In the genomic region with DNA sequence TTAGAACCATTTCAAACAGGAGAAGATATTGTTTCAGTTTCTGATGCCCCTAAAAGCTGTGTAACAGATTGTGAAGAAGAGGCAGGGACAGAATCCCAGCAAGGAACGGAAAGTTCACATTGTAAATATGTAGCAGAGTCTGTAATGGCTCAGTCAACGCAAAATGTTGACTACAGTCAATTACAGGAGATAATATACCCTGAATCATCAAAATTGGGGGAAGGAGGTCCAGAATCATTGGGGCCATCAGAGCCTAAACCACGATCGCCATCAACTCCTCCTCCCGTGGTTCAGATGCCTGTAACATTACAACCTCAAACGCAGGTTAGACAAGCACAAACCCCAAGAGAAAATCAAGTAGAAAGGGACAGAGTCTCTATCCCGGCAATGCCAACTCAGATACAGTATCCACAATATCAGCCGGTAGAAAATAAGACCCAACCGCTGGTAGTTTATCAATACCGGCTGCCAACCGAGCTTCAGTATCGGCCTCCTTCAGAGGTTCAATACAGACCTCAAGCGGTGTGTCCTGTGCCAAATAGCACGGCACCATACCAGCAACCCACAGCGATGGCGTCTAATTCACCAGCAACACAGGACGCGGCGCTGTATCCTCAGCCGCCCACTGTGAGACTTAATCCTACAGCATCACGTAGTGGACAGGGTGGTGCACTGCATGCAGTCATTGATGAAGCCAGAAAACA, we compare ENCODE assay signal across 8 cellular contexts. TPM values are rescaled to one million over a fixed set of nuclear protein-coding genes. Genes with fewer than 3 reads are reported as not detected.
DNase-seq lines count a peak whose midpoint lies in the region; TF ChIP-seq lines count a peak whose summit lies in the region.

No MANE protein-coding gene starts in this region.

- no peaks in the 10 kb centered on the region for H3K27me3 Mint-ChIP-seq in activated naive CD4-positive, alpha-beta T cell treated with anti-CD3 and anti-CD28 coated beads for 36 hours (ENCODE audit: low read depth)

- no peak overlapping the region for H3K4me3 ChIP-seq in MG63
- peak overlapping the region in 3 of 4 donors; percentile 7 to 25 (median 24) for H3K4me3 ChIP-seq in tibial nerve

- H3K27ac Mint-ChIP-seq in activated naive CD4-positive, alpha-beta T cell treated with anti-CD3 and anti-CD28 coated beads for 36 hours: no peak overlapping the region

- H3K4me1 ChIP-seq in tibial nerve: peaks cover 0 to 44% (median 7%) of the 10 kb centered on the region in 4 donors

- peak overlapping the region; percentile 22 for H3K4me3 Mint-ChIP-seq in activated naive CD4-positive, alpha-beta T cell treated with anti-CD3 and anti-CD28 coated beads for 36 hours

- intact Hi-C loops in activated naive CD4-positive, alpha-beta T cell treated with anti-CD3 and anti-CD28 coated beads for 36 hours (cut with micrococcal nuclease): loop anchor here (1.0 to 10.0 kb wide), 4 partner anchors 137 to 364 kb away; no protein-coding TSS in a partner anchor

- WGBS in tibial nerve, 2 donors: 23 to 25% methylated on average over 21 of the region's 21 CpGs

- TF ChIP-seq EP300 in tibial nerve (IDR thresholded peaks at IDR 0.05): peak in 1 of 2 donors; percentile 49

- TF ChIP-seq CTCF in tibial nerve (IDR thresholded peaks at IDR 0.05): peak; percentile 88 to 96 (median 90)

- TF ChIP-seq POLR2A in tibial nerve (IDR thresholded peaks at IDR 0.05): no peak

- CTCF ChIA-PET in activated naive CD4-positive, alpha-beta T cell treated with anti-CD3 and anti-CD28 coated beads for 36 hours (lab: Charles Lee): interaction anchor here (0.9 to 1.3 kb wide), 5 partner anchors 10 to 311 kb away, joined by 3 to 4 read pairs (median 3); no protein-coding TSS in a partner anchor

- H3K9me3 ChIP-seq in MG63 (no peaks in the 10 kb centered on the region), tibial nerve (no peaks in the 10 kb centered on the region)

- peaks cover 9% of the 10 kb centered on the region for H3K4me1 Mint-ChIP-seq in activated naive CD4-positive, alpha-beta T cell treated with anti-CD3 and anti-CD28 coated beads for 36 hours (ENCODE audit: low read depth)

- in situ Hi-C loops in SK-MEL-5 (cut with HindIII; ENCODE audit: low pct_unique_long_range_greater_than_20kb, low sequenced_read_pairs): no loop called here

- H3K36me3 ChIP-seq in MG63 (no peaks in the 10 kb centered on the region), tibial nerve (no peaks in the 10 kb centered on the region)

- peak overlapping the region; percentile 25 to 77 (median 44) for H3K27ac ChIP-seq in tibial nerve

- no peaks in the 10 kb centered on the region for H3K9me3 Mint-ChIP-seq in activated naive CD4-positive, alpha-beta T cell treated with anti-CD3 and anti-CD28 coated beads for 36 hours

- DNase-seq in AG08396 (ENCODE audit: low spot score) (peak; percentile 72), GM19240 (ENCODE audit: insufficient read length, low spot score) (peak; percentile 71), MG63 (peak; percentile 65), SK-MEL-5 (ENCODE audit: low read depth, low spot score) (peak; percentile 94), glomerular endothelial cell (ENCODE audit: extremely low read depth, low read depth, low spot score) (peak; percentile 41), pons (ENCODE audit: low spot score) (peak; percentile 91), tibial nerve (ENCODE audit: low spot score in 2 of 2) (peak; percentile 74 to 87)
- DNase-seq in activated naive CD4-positive, alpha-beta T cell treated with anti-CD3 and anti-CD28 coated beads for 36 hours: peak; percentile 90

- no peaks in the 10 kb centered on the region for H3K36me3 Mint-ChIP-seq in activated naive CD4-positive, alpha-beta T cell treated with anti-CD3 and anti-CD28 coated beads for 36 hours (ENCODE audit: low read depth)

- no peaks in the 10 kb centered on the region for H3K27me3 ChIP-seq in MG63
- no peaks in the 10 kb centered on the region for H3K27me3 ChIP-seq in tibial nerve

RNA-seq across cellular contexts. Expression of a gene that starts 40.8 kb away (rescaled TPM):
- total RNA-seq in MG63 (2014; rRNA removed; shearing (Covaris generic); ENCODE audit: low replicate concordance): not detected in 2 replicates
- not detected in 2 replicates for total RNA-seq in SK-MEL-5 (2014; rRNA removed; shearing (Covaris generic))
- not detected in 2 replicates for polyA plus RNA-seq in SK-MEL-5 (2015; cell fraction: cytosol; rRNA removed)
- not detected in 2 replicates for polyA plus RNA-seq in SK-MEL-5 (2015; cell fraction: nucleus; rRNA removed)
- total RNA-seq in activated naive CD4-positive, alpha-beta T cell treated with anti-CD3 and anti-CD28 coated beads for 36 hours: not detected
- not detected in 2 replicates for total RNA-seq in glomerular endothelial cell
- total RNA-seq in tibial nerve: not detected

Comparison
In these comparisons a context has a peak if more than half of its experiments do, and no peak if none do; other contexts are left out.
1. DNase-seq: peak in every context shown above with its lines; median percentile 94 in SK-MEL-5; 91 in pons; 90 in activated naive CD4-positive, alpha-beta T cell treated with anti-CD3 and anti-CD28 coated beads for 36 hours; 80 in tibial nerve; 72 in AG08396; 71 in GM19240; 65 in MG63; 41 in glomerular endothelial cell.